In genomic region chr22:26588749-26589366, GRCh38 we compare ENCODE assay signal across 9 cellular contexts. TPM values are rescaled to one million over a fixed set of nuclear protein-coding genes. Genes with fewer than 3 reads are reported as not detected.
DNase-seq lines count a peak whose midpoint lies in the region; ATAC-seq and TF ChIP-seq lines count a peak whose summit lies in the region.
"Had no signal": no experiment of that assay in that cellular context is flagged by ENCODE, and none has a peak within 500 bp of the region (broad histone marks: within the 10 kb centered on the region; RNA-seq: fewer than 3 reads in every experiment).

No MANE protein-coding gene starts in this region.

- CTCF ChIA-PET in MCF 10A (lab: Yijun Ruan, JAX) = no interaction called here

- intact Hi-C loops in MCF 10A (cut with micrococcal nuclease) = no loop called here

- no peaks in the 10 kb centered on the region for H3K27me3 ChIP-seq in mononuclear cell (ENCODE audit: insufficient read depth, low read length)

- POLR2A ChIA-PET in MCF 10A (lab: Yijun Ruan, JAX) = interaction anchor here (0.6 to 2.3 kb wide), 3 partner anchors 23 to 90 kb away, joined by 3 to 6 read pairs (median 4); partner anchors contain the start of gene TFIP11

- no TSS peak for BruUV-seq in MCF 10A (replicated peaks; lab: Mats Ljungman, UMichigan)

- peaks cover 24% of the 10 kb centered on the region for H3K36me3 Mint-ChIP-seq in stimulated activated naive CD8-positive, alpha-beta T cell treated with anti-CD3 and anti-CD28 coated beads, Interleukin-15, Interleukin-2, amounts not matched to agents 100 ng/mL and 50 ng/mL, for 24 hours (ENCODE audit: low read depth)
- no peaks in the 10 kb centered on the region for H3K36me3 Mint-ChIP-seq in MCF 10A (ENCODE audit: insufficient read depth, unreplicated experiment)

- peak overlapping the region; percentile 89 for H3K4me3 Mint-ChIP-seq in stimulated activated naive CD8-positive, alpha-beta T cell treated with anti-CD3 and anti-CD28 coated beads, Interleukin-15, Interleukin-2, amounts not matched to agents 100 ng/mL and 50 ng/mL, for 24 hours
- peak overlapping the region; percentile 79 for H3K4me3 Mint-ChIP-seq in MCF 10A (ENCODE audit: unreplicated experiment)

- H3K27ac Mint-ChIP-seq in stimulated activated naive CD8-positive, alpha-beta T cell treated with anti-CD3 and anti-CD28 coated beads, Interleukin-15, Interleukin-2, amounts not matched to agents 100 ng/mL and 50 ng/mL, for 24 hours = peak overlapping the region; percentile 80
- H3K27ac Mint-ChIP-seq in MCF 10A (ENCODE audit: low read depth, unreplicated experiment) = no peak overlapping the region

- no peak for ATAC-seq in stimulated activated naive CD8-positive, alpha-beta T cell treated with anti-CD3 and anti-CD28 coated beads, Interleukin-15, Interleukin-2, amounts not matched to agents 100 U/mL and 50 U/mL, for 24 hours

- peaks cover 82% of the 10 kb centered on the region for H3K4me1 ChIP-seq in mononuclear cell (ENCODE audit: insufficient read depth, low read length)

- TF ChIP-seq CTCF in MCF 10A (IDR thresholded peaks at IDR 0.05; ENCODE audit: unreplicated experiment) = no peak

- no peak for DNase-seq in stimulated activated naive CD8-positive, alpha-beta T cell treated with anti-CD3 and anti-CD28 coated beads, Interleukin-15, Interleukin-2, amounts not matched to agents 100 U/mL and 50 U/mL, for 24 hours
- DNase-seq in MCF 10A (ENCODE audit: unreplicated experiment) (no peak), DMS79 (lab: John Stamatoyannopoulos, UW) (no peak), NCI-H345 treated with DMSO at 0.1 percent for 48 hours (lab: John Stamatoyannopoulos, UW; ENCODE audit: unreplicated experiment) (no peak), NCI-H146 (lab: John Stamatoyannopoulos, UW) (no peak)
- no peak for DNase-seq in activated CD8-positive, alpha-beta memory T cell treated with anti-CD3 and anti-CD28 coated beads, Interleukin-2, amount 50 U/mL, for 4 hours

- no peaks in the 10 kb centered on the region for H3K27me3 Mint-ChIP-seq in stimulated activated naive CD8-positive, alpha-beta T cell treated with anti-CD3 and anti-CD28 coated beads, Interleukin-15, Interleukin-2, amounts not matched to agents 100 ng/mL and 50 ng/mL, for 24 hours
- H3K27me3 Mint-ChIP-seq in MCF 10A (ENCODE audit: insufficient read depth, unreplicated experiment) = no peaks in the 10 kb centered on the region

- H3K4me3 ChIP-seq in mononuclear cell (ENCODE audit: low read length) = peak overlapping the region; percentile 77

- H3K4me1 Mint-ChIP-seq in stimulated activated naive CD8-positive, alpha-beta T cell treated with anti-CD3 and anti-CD28 coated beads, Interleukin-15, Interleukin-2, amounts not matched to agents 100 ng/mL and 50 ng/mL, for 24 hours (ENCODE audit: low read depth) = peaks cover 85% of the 10 kb centered on the region
- H3K4me1 Mint-ChIP-seq in MCF 10A (ENCODE audit: insufficient read depth, unreplicated experiment) = peaks cover 23% of the 10 kb centered on the region

- no peaks in the 10 kb centered on the region for H3K9me3 ChIP-seq in mononuclear cell (ENCODE audit: low read depth, low read length)

- no peaks in the 10 kb centered on the region for H3K9me3 Mint-ChIP-seq in stimulated activated naive CD8-positive, alpha-beta T cell treated with anti-CD3 and anti-CD28 coated beads, Interleukin-15, Interleukin-2, amounts not matched to agents 100 ng/mL and 50 ng/mL, for 24 hours
- H3K9me3 Mint-ChIP-seq in MCF 10A (ENCODE audit: unreplicated experiment) = no peaks in the 10 kb centered on the region

RNA-seq across cellular contexts. Expression of gene TPST2, which starts 1.1 kb away (rescaled TPM):
- total RNA-seq in MCF 10A (2022) (6.1 and 7.0 TPM in 2 replicates), mononuclear cell (35.9 TPM)

RNA-seq across cellular contexts. Expression of gene CRYBB1, which starts 29.0 kb away (rescaled TPM):
- total RNA-seq in MCF 10A (2022) (not detected in 2 replicates), mononuclear cell (not detected)
- total RNA-seq: SK-MEL-5 had no signal

RNA-seq across cellular contexts. Expression of gene CRYBA4, which starts 32.9 kb away (rescaled TPM):
- total RNA-seq in MCF 10A (2022) (not detected in 2 replicates), mononuclear cell (not detected)
